Comparison of ENCODE assay signal across 1 cellular context in the genomic region with DNA sequence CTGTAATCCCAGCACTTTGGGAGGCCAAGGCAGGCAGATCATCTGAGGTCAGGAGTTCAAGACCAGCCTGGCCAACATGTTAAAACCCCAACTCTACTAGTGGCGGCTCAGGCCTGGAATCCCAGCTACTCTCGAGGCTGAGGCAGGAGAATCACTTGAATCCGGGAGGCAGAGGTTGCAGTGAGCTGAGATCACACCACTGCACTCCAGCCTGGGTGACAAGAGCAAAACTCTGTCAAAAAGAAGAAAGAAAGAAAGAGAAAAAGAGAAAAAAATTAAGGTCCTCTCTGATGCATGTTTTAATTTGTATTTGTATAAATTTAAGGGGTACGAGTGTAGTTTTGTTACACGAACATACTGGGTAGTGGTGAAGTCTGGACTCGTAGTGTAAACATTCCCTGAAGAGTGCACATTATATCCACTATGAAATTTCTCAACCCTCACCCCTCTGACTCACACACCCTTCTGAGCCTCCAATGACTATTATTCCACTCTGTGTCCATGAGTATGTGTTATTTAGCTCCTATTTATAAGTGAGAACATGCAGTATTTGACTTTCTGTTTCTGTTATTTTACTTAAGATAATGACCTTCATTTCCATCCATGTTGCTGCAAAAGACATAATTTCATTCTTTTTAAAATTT.
A peak's percentile ranks its signal among the peaks of the same experiment; 100 is the strongest.
TF ChIP-seq lines count a peak whose summit lies in the region.

No MANE protein-coding gene starts in this region.

TF ChIP-seq in K562, 482 proteins besides CTCF, POLR2A, EP300 and RAD21:
- peak; percentile 34; the same call in 1 of the 2 replicates for TF ChIP-seq FOSL1 (tag; conservative IDR thresholded peaks at IDR 0.05)
